Comparison of ENCODE assay signal across 14 cellular contexts in the genomic region with DNA sequence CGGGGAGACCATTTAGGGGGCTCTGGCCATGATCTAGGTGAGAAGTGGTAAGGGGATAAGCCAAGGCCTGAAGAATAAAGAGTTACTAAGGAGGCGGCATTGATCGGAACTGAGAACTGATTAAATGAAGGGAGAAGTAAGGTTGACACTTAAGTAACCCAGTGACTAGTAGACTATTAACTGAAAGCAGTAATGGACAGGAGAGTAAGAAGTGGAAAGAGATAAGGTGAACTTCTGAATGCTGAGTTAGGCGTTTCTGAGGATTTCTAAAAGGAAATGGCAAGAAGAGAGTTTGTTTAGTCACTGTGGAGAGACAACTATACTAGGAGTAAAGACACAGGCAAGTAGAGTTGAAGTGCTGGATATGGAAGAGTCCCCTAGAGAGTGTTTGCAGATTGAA. TPM values are rescaled to one million over a fixed set of nuclear protein-coding genes. Genes with fewer than 3 reads are reported as not detected.
DNase-seq lines count a peak whose midpoint lies in the region; ATAC-seq and TF ChIP-seq lines count a peak whose summit lies in the region.
"Had no signal": no experiment of that assay in that cellular context is flagged by ENCODE, and none has a peak within 500 bp of the region (broad histone marks: within the 10 kb centered on the region; RNA-seq: fewer than 3 reads in every experiment).

No MANE protein-coding gene starts in this region.

- no TSS peak for BruUV-seq in A673 (replicated peaks; lab: Mats Ljungman, UMichigan)

- peak overlapping the region; percentile 9; the same call in 1 of the 2 replicates for H3K9ac ChIP-seq in GM23248

- H3K36me3 ChIP-seq in A673 (ENCODE audit: insufficient read depth, low read length, poor library complexity, severe bottlenecking) (peaks cover 24% of the 10 kb centered on the region), GM23248 (ENCODE audit: low read depth) (peaks cover 7% of the 10 kb centered on the region; the same call in 1 of the 2 replicates)

- intact Hi-C loops in A673 (cut with micrococcal nuclease; ENCODE audit: unreplicated experiment): no loop called here
- intact Hi-C loops in activated T-helper 1 cell treated with anti-CD3 and anti-CD28 coated beads, Interleukin-12 subunit alpha, Interleukin-12 subunit beta, Interleukin-2, Interleukin-4 antibody, amounts not matched to agents 30 ng/mL and 10 ng/mL and 1 ng/mL, durations not matched to agents 14 hours and 24 hours and 36 hours (cut with micrococcal nuclease): no loop called here

- H3K9me2 ChIP-seq in GM23248 (ENCODE audit: insufficient read depth): no peaks in the 10 kb centered on the region

- H4K20me1 ChIP-seq in GM23248 (ENCODE audit: insufficient read depth): peaks cover 14% of the 10 kb centered on the region; the same call in 1 of the 2 replicates

- H3K27me3 ChIP-seq in A673 (replicated peaks; ENCODE audit: insufficient read depth, low read depth, low read length, poor library complexity) (no peaks in the 10 kb centered on the region), GM23248 (replicated peaks; ENCODE audit: insufficient read depth) (no peaks in the 10 kb centered on the region)
- H3K27me3 ChIP-seq: heart right ventricle had no signal

- H3K27ac ChIP-seq in A673 (ENCODE audit: low read depth, low read length, poor library complexity, severe bottlenecking) (peak overlapping the region; percentile 32), GM23248 (no peak overlapping the region)

- H3K4me3 Mint-ChIP-seq in activated T-helper 1 cell treated with anti-CD3 and anti-CD28 coated beads, Interleukin-12 subunit alpha, Interleukin-12 subunit beta, Interleukin-2, Interleukin-4 antibody, amounts not matched to agents 30 ng/mL and 10 ng/mL and 1 ng/mL, durations not matched to agents 14 hours and 24 hours and 36 hours: peak overlapping the region; percentile 98
- no peak overlapping the region for H3K4me3 Mint-ChIP-seq in memory B cell

- H3K27me3 Mint-ChIP-seq in activated T-helper 1 cell treated with anti-CD3 and anti-CD28 coated beads, Interleukin-12 subunit alpha, Interleukin-12 subunit beta, Interleukin-2, Interleukin-4 antibody, amounts not matched to agents 30 ng/mL and 10 ng/mL and 1 ng/mL, durations not matched to agents 14 hours and 24 hours and 36 hours (ENCODE audit: insufficient read depth): no peaks in the 10 kb centered on the region
- no peaks in the 10 kb centered on the region for H3K27me3 Mint-ChIP-seq in memory B cell

- DNase-seq in A673 (ENCODE audit: low spot score) (no peak), GM23248 (no peak), memory B cell (ENCODE audit: low spot score in 2 of 2) (no peak), iPS-NIHi11 (ENCODE audit: low spot score) (no peak), foreskin fibroblast (no peak), NCI-H510A (lab: John Stamatoyannopoulos, UW) (no peak)
- no peak for DNase-seq in activated T-helper 1 cell treated with anti-CD3 and anti-CD28 coated beads, Interleukin-12 subunit alpha, Interleukin-12 subunit beta, Interleukin-2, Interleukin-4 antibody, amounts not matched to agents 30 ng/mL and 10 ng/mL and 1 ng/mL, durations not matched to agents 14 hours and 24 hours and 36 hours (ENCODE audit: low spot score)
- DNase-seq: activated gamma-delta T cell treated with Interleukin-2 at 50 U/mL for 16 hours, heart right ventricle, IMR-90, right cardiac atrium had no signal

- H3K4me2 ChIP-seq in GM23248 (ENCODE audit: unreplicated experiment): peak overlapping the region; percentile 96

- peaks cover 32% of the 10 kb centered on the region for H3K4me1 ChIP-seq in A673 (ENCODE audit: insufficient read depth, low read length, poor library complexity, severe bottlenecking)
- H3K4me1 ChIP-seq in GM23248 (ENCODE audit: insufficient read depth): peaks cover 21% of the 10 kb centered on the region

- POLR2A ChIA-PET in A673 (lab: Charles Lee; ENCODE audit: low non-redundant PET): no interaction called here

- CTCF ChIA-PET in A673 (lab: Charles Lee): interaction anchor here (0.8 kb wide), 1 partner anchor 91 kb away, joined by 4 read pairs; no protein-coding TSS in a partner anchor

- peaks cover 67% of the 10 kb centered on the region for H3K79me2 ChIP-seq in GM23248 (ENCODE audit: insufficient read depth)

- no peaks in the 10 kb centered on the region for H3K9me3 Mint-ChIP-seq in activated T-helper 1 cell treated with anti-CD3 and anti-CD28 coated beads, Interleukin-12 subunit alpha, Interleukin-12 subunit beta, Interleukin-2, Interleukin-4 antibody, amounts not matched to agents 30 ng/mL and 10 ng/mL and 1 ng/mL, durations not matched to agents 14 hours and 24 hours and 36 hours
- H3K9me3 Mint-ChIP-seq in memory B cell: no peaks in the 10 kb centered on the region

- 73% methylated on average over 4 of the region's 4 CpGs for WGBS in GM23248 (ENCODE audit: low coverage in 1 of 2, low lambda C conversion rate in 2 of 2, missing lambda C conversion rate in 2 of 2), 2 experiments

- in situ Hi-C loops in GM23248 (cut with MboI): no loop called here

- H3K9me3 ChIP-seq in A673 (ENCODE audit: low read depth, low read length, poor library complexity, severe bottlenecking): no peaks in the 10 kb centered on the region
- no peaks in the 10 kb centered on the region for H3K9me3 ChIP-seq in GM23248 (ENCODE audit: low read depth)
- H3K9me3 ChIP-seq: heart right ventricle had no signal

- no peak for TF ChIP-seq CTCF in A673 (conservative IDR thresholded peaks at IDR 0.05; ENCODE audit: low read depth, low read length)
- no peak for TF ChIP-seq CTCF in foreskin fibroblast (IDR thresholded peaks at IDR 0.05; ENCODE audit: low read depth, low read length)

- H3F3A ChIP-seq in GM23248 (ENCODE audit: insufficient read depth): no peaks in the 10 kb centered on the region

- no peak overlapping the region for H2AFZ ChIP-seq in GM23248

- H3K4me3 ChIP-seq in A673 (ENCODE audit: low read depth, low read length, poor library complexity, severe bottlenecking) (peak overlapping the region; percentile 10), GM23248 (peak overlapping the region; percentile 88; the same call in 1 of the 2 replicates), foreskin fibroblast (ENCODE audit: low read depth in 1 of 2, low read length in 2 of 2) (no peak overlapping the region)
- H3K4me3 ChIP-seq: lung had no signal

- H3K36me3 Mint-ChIP-seq in activated T-helper 1 cell treated with anti-CD3 and anti-CD28 coated beads, Interleukin-12 subunit alpha, Interleukin-12 subunit beta, Interleukin-2, Interleukin-4 antibody, amounts not matched to agents 30 ng/mL and 10 ng/mL and 1 ng/mL, durations not matched to agents 14 hours and 24 hours and 36 hours (ENCODE audit: low read depth): peaks cover 35% of the 10 kb centered on the region
- peaks cover 16% of the 10 kb centered on the region for H3K36me3 Mint-ChIP-seq in memory B cell

- peak overlapping the region; percentile 9 for H3K27ac Mint-ChIP-seq in activated T-helper 1 cell treated with anti-CD3 and anti-CD28 coated beads, Interleukin-12 subunit alpha, Interleukin-12 subunit beta, Interleukin-2, Interleukin-4 antibody, amounts not matched to agents 30 ng/mL and 10 ng/mL and 1 ng/mL, durations not matched to agents 14 hours and 24 hours and 36 hours
- peak overlapping the region; percentile 64 for H3K27ac Mint-ChIP-seq in memory B cell

- peaks cover 69% of the 10 kb centered on the region for H3K4me1 Mint-ChIP-seq in activated T-helper 1 cell treated with anti-CD3 and anti-CD28 coated beads, Interleukin-12 subunit alpha, Interleukin-12 subunit beta, Interleukin-2, Interleukin-4 antibody, amounts not matched to agents 30 ng/mL and 10 ng/mL and 1 ng/mL, durations not matched to agents 14 hours and 24 hours and 36 hours (ENCODE audit: low read depth)
- H3K4me1 Mint-ChIP-seq in memory B cell: peaks cover 42% of the 10 kb centered on the region

- ATAC-seq in memory B cell (ENCODE audit: low read depth): no peak
- ATAC-seq in HG03045 (IDR thresholded peaks at IDR 0.05; ENCODE audit: unreplicated experiment): no peak
- ATAC-seq: heart right ventricle, Panc1, right cardiac atrium had no signal

RNA-seq across cellular contexts. Expression of gene ABCF1, which starts 1.9 kb away (rescaled TPM):
- total RNA-seq in A673 (2021): 109 and 119 TPM in 2 replicates
- 31.3 and 42.0 TPM in 2 replicates for total RNA-seq in GM23248 (2014; rRNA removed; shearing (Covaris generic))
- polyA plus RNA-seq in GM23248 (2016; fragmentation: Nextera tagmentation; extraction: Ambion mirVana): 35.5 and 39.7 TPM in 2 replicates
- 115 and 120 TPM in 2 replicates for total RNA-seq in activated T-helper 1 cell treated with anti-CD3 and anti-CD28 coated beads, Interleukin-12 subunit alpha, Interleukin-12 subunit beta, Interleukin-2, Interleukin-4 antibody, amounts not matched to agents 30 ng/mL and 10 ng/mL and 1 ng/mL, durations not matched to agents 14 hours and 24 hours and 36 hours

RNA-seq across cellular contexts. Expression of gene PRR3, which starts 16.0 kb away (rescaled TPM):
- total RNA-seq in A673 (2021): 49.9 and 53.0 TPM in 2 replicates
- total RNA-seq in GM23248 (2014; rRNA removed; shearing (Covaris generic)): 5.2 and 6.5 TPM in 2 replicates
- polyA plus RNA-seq in GM23248 (2016; fragmentation: Nextera tagmentation; extraction: Ambion mirVana): 7.1 and 7.3 TPM in 2 replicates
- total RNA-seq in activated T-helper 1 cell treated with anti-CD3 and anti-CD28 coated beads, Interleukin-12 subunit alpha, Interleukin-12 subunit beta, Interleukin-2, Interleukin-4 antibody, amounts not matched to agents 30 ng/mL and 10 ng/mL and 1 ng/mL, durations not matched to agents 14 hours and 24 hours and 36 hours: 41.6 and 42.1 TPM in 2 replicates

RNA-seq across cellular contexts. Expression of gene GNL1, which starts 16.8 kb away (rescaled TPM):
- total RNA-seq in A673 (2021): 93.2 and 101 TPM in 2 replicates
- 62.3 and 64.8 TPM in 2 replicates for total RNA-seq in GM23248 (2014; rRNA removed; shearing (Covaris generic))
- 72.1 and 78.9 TPM in 2 replicates for polyA plus RNA-seq in GM23248 (2016; fragmentation: Nextera tagmentation; extraction: Ambion mirVana)
- total RNA-seq in activated T-helper 1 cell treated with anti-CD3 and anti-CD28 coated beads, Interleukin-12 subunit alpha, Interleukin-12 subunit beta, Interleukin-2, Interleukin-4 antibody, amounts not matched to agents 30 ng/mL and 10 ng/mL and 1 ng/mL, durations not matched to agents 14 hours and 24 hours and 36 hours: 86.3 and 92.4 TPM in 2 replicates

RNA-seq across cellular contexts. Expression of gene PPP1R10, which starts 43.9 kb away (rescaled TPM):
- 121 and 129 TPM in 2 replicates for total RNA-seq in A673 (2021)
- 23.9 and 27.3 TPM in 2 replicates for total RNA-seq in GM23248 (2014; rRNA removed; shearing (Covaris generic))
- 23.6 and 32.7 TPM in 2 replicates for polyA plus RNA-seq in GM23248 (2016; fragmentation: Nextera tagmentation; extraction: Ambion mirVana)
- 124 and 126 TPM in 2 replicates for total RNA-seq in activated T-helper 1 cell treated with anti-CD3 and anti-CD28 coated beads, Interleukin-12 subunit alpha, Interleukin-12 subunit beta, Interleukin-2, Interleukin-4 antibody, amounts not matched to agents 30 ng/mL and 10 ng/mL and 1 ng/mL, durations not matched to agents 14 hours and 24 hours and 36 hours

RNA-seq across cellular contexts. Expression of gene MRPS18B, which starts 44.5 kb away (rescaled TPM):
- total RNA-seq in A673 (2021): 70.3 and 70.4 TPM in 2 replicates
- 33.5 and 41.4 TPM in 2 replicates for total RNA-seq in GM23248 (2014; rRNA removed; shearing (Covaris generic))
- 59.2 and 61.2 TPM in 2 replicates for polyA plus RNA-seq in GM23248 (2016; fragmentation: Nextera tagmentation; extraction: Ambion mirVana)
- 75.5 and 77.7 TPM in 2 replicates for total RNA-seq in activated T-helper 1 cell treated with anti-CD3 and anti-CD28 coated beads, Interleukin-12 subunit alpha, Interleukin-12 subunit beta, Interleukin-2, Interleukin-4 antibody, amounts not matched to agents 30 ng/mL and 10 ng/mL and 1 ng/mL, durations not matched to agents 14 hours and 24 hours and 36 hours

Comparison
In these comparisons a context has a peak if more than half of its experiments do, and no peak if none do; other contexts are left out.
1. H3K4me3 ChIP-seq: peak in A673 (single experiment) and GM23248 (single experiment); none in foreskin fibroblast (0 of 2).